11 cellular contexts compared by ENCODE assay signal in genomic region chr2:43464546-43464945, GRCh38.
DNase-seq lines count a peak whose midpoint lies in the region; ATAC-seq and TF ChIP-seq lines count a peak whose summit lies in the region.
"Had no signal": no experiment of that assay in that cellular context is flagged by ENCODE, and none has a peak within 500 bp of the region (broad histone marks: within the 10 kb centered on the region; RNA-seq: fewer than 3 reads in every experiment).

No MANE protein-coding gene starts in this region.

- WGBS in esophagus muscularis mucosa, result 45% methylated on average over 6 of the region's 6 CpGs
- 20% methylated on average over 6 of the region's 6 CpGs for whole genome bisulfite sequencing in mesenchymal stem cell

- H3K36me3 ChIP-seq in esophagus muscularis mucosa, result no peaks in the 10 kb centered on the region
- no peaks in the 10 kb centered on the region for H3K36me3 ChIP-seq in mesenchymal stem cell (ENCODE audit: control insufficient read depth in 1 of 2, insufficient read depth in 2 of 2, low read depth in 1 of 2, low read length in 2 of 2)
- H3K36me3 ChIP-seq in thoracic aorta, result no peaks in the 10 kb centered on the region
- H3K36me3 ChIP-seq: Peyer's patch had no signal

- H3K4me1 ChIP-seq in esophagus muscularis mucosa, result peaks cover 10 to 72% (median 67%) of the 10 kb centered on the region in 4 donors
- peaks cover 2% of the 10 kb centered on the region for H3K4me1 ChIP-seq in mesenchymal stem cell (ENCODE audit: control insufficient read depth, insufficient read depth, low read depth, low read length)
- peaks cover 63 to 93% of the 10 kb centered on the region in 2 donors for H3K4me1 ChIP-seq in thoracic aorta (ENCODE audit: control insufficient read depth in 1 of 2, low read depth in 2 of 2)

- in situ Hi-C loops in G401 (cut with HindIII; ENCODE audit: low sequenced_read_pairs), result no loop called here

- TF ChIP-seq POLR2A in esophagus muscularis mucosa (IDR thresholded peaks at IDR 0.05; ENCODE audit: low read depth), result no peak

- H3K27ac ChIP-seq in esophagus muscularis mucosa (replicated peaks in 1 of 4) (peak overlapping the region; percentile 58 to 70 (median 62)), mesenchymal stem cell (ENCODE audit: low read length, poor library complexity, severe bottlenecking) (peak overlapping the region; percentile 26), thoracic aorta (peak overlapping the region; percentile 34 to 67)

- H3K18ac ChIP-seq in mesenchymal stem cell (ENCODE audit: low read depth in 1 of 2, low read length in 2 of 2), result no peak overlapping the region

- intact Hi-C loops in esophagus muscularis mucosa (cut with DNase I), result no loop called here

- TF ChIP-seq CTCF in esophagus muscularis mucosa (IDR thresholded peaks at IDR 0.05) (no peak), thoracic aorta (IDR thresholded peaks at IDR 0.05) (no peak)

- DNase-seq in LHCN-M2 (ENCODE audit: low read depth), result peak; percentile 90
- peak; percentile 92 for DNase-seq in esophagus muscularis mucosa (ENCODE audit: extremely low spot score)
- DNase-seq in mesenchymal stem cell, result peak; percentile 71
- DNase-seq in thoracic aorta (ENCODE audit: low spot score), result no peak
- no peak for DNase-seq in H4 (ENCODE audit: low spot score)
- DNase-seq in G401 (ENCODE audit: low spot score), result no peak
- DNase-seq in DMS53 treated with DMSO at 0.1 percent for 48 hours (lab: John Stamatoyannopoulos, UW; ENCODE audit: unreplicated experiment), result no peak
- DNase-seq: head of caudate nucleus; stimulated activated CD4-positive, alpha-beta T cell treated with anti-CD3 and anti-CD28 coated beads, Interleukin-15, amount 100 ng/mL, for 24 hours had no signal

- no peak overlapping the region for H4K91ac ChIP-seq in mesenchymal stem cell (ENCODE audit: low read length)

- H2BK120ac ChIP-seq in mesenchymal stem cell (ENCODE audit: low read depth, low read length), result peak overlapping the region; percentile 11

- H3K4me2 ChIP-seq in mesenchymal stem cell (ENCODE audit: low read length, poor library complexity, severe bottlenecking), result no peak overlapping the region

- no peak overlapping the region for H3K23ac ChIP-seq in mesenchymal stem cell (ENCODE audit: low read length in 2 of 2)

- H4K8ac ChIP-seq in mesenchymal stem cell (ENCODE audit: low read length), result no peak overlapping the region

- H3K4me3 ChIP-seq in esophagus muscularis mucosa (no peak overlapping the region), mesenchymal stem cell (ENCODE audit: insufficient read depth in 1 of 2, low read depth in 1 of 2, low read length in 2 of 2) (no peak overlapping the region), thoracic aorta (peak overlapping the region; percentile 31)
- H3K4me3 ChIP-seq: Peyer's patch had no signal

- no peak overlapping the region for H2BK5ac ChIP-seq in mesenchymal stem cell (ENCODE audit: low read depth, low read length, poor library complexity, severe bottlenecking)

- H3K4ac ChIP-seq in mesenchymal stem cell (ENCODE audit: low read depth in 1 of 2, low read length in 2 of 2), result no peak overlapping the region

- H2BK12ac ChIP-seq in mesenchymal stem cell (ENCODE audit: low read length in 2 of 2), result no peak overlapping the region

- H2AK5ac ChIP-seq in mesenchymal stem cell (ENCODE audit: low read length, severe bottlenecking), result no peak overlapping the region

- peaks cover 9% of the 10 kb centered on the region for H3K79me1 ChIP-seq in mesenchymal stem cell (replicated peaks; ENCODE audit: low read length, poor library complexity, severe bottlenecking)

- no peak overlapping the region for H2AFZ ChIP-seq in mesenchymal stem cell (ENCODE audit: low read depth, low read length)

- H2BK15ac ChIP-seq in mesenchymal stem cell (ENCODE audit: low read depth, poor library complexity, severe bottlenecking), result no peak overlapping the region

- H3K9ac ChIP-seq in mesenchymal stem cell (ENCODE audit: low read length), result peak overlapping the region; percentile 74

- ATAC-seq in thoracic aorta (ENCODE audit: insufficient number of reproducible peaks, low FRiP score, low read depth) (no peak), HG02852 (IDR thresholded peaks at IDR 0.05; ENCODE audit: unreplicated experiment) (no peak)

- H3K14ac ChIP-seq in mesenchymal stem cell (ENCODE audit: low read length in 2 of 2), result no peak overlapping the region

- H3K9me3 ChIP-seq in esophagus muscularis mucosa, result no peaks in the 10 kb centered on the region
- H3K9me3 ChIP-seq in mesenchymal stem cell (ENCODE audit: control insufficient read depth, low read length), result no peaks in the 10 kb centered on the region
- no peaks in the 10 kb centered on the region for H3K9me3 ChIP-seq in thoracic aorta
- H3K9me3 ChIP-seq: Peyer's patch had no signal

- H3K27me3 ChIP-seq in esophagus muscularis mucosa, result no peaks in the 10 kb centered on the region
- H3K27me3 ChIP-seq in mesenchymal stem cell (ENCODE audit: control insufficient read depth in 1 of 2, insufficient read depth in 1 of 2, low read length in 2 of 2), result no peaks in the 10 kb centered on the region
- no peaks in the 10 kb centered on the region for H3K27me3 ChIP-seq in thoracic aorta (replicated peaks; ENCODE audit: insufficient read depth)
- H3K27me3 ChIP-seq: Peyer's patch had no signal

- no peak for TF ChIP-seq EP300 in esophagus muscularis mucosa (IDR thresholded peaks at IDR 0.05)

Comparison
In these comparisons a context has a peak if more than half of its experiments do, and no peak if none do; other contexts are left out.
1. DNase-seq: peak in LHCN-M2 (single experiment), esophagus muscularis mucosa (single experiment) and mesenchymal stem cell (single experiment); none in thoracic aorta (single experiment), H4 (single experiment), G401 (single experiment) and DMS53 treated with DMSO at 0.1 percent for 48 hours (single experiment).
2. Peak in every context shown above with its lines, with median percentiles within 50 percentile points of each other: H3K27ac ChIP-seq.